ENCODE assay signal across 2 cellular contexts in the genomic region with DNA sequence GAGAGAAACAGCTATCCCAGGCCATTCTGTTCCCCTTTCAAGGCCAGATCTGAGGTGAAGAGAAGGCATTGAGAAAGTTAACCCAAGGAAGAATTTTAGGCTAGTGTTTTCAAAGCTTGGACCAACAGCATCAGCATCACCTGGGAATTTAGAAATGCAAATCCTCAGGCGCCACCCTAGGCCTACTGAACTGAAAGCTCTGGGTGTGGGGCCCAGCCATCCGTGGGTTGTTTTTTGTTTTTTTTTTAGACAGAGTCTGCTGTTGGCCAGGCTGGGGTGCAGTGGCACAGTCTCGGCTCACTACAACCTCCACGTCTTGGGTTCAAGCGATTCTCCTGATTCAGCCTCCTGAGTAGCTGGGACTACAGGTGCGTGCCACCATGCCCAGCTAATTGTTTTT.
A peak's percentile ranks its signal among the peaks of the same experiment; 100 is the strongest.
TF ChIP-seq lines count a peak whose summit lies in the region.

No MANE protein-coding gene starts in this region.

TF ChIP-seq in HEK293, 187 proteins besides CTCF, POLR2A, EP300 and RAD21:
- no peak for TF ChIP-seq ZNF2 (tag by site-specific recombination; IDR thresholded peaks at IDR 0.05)
- peak; percentile 30; the same call in 1 of the 2 replicates for TF ChIP-seq ZFHX2 (tag by site-specific recombination; conservative IDR thresholded peaks at IDR 0.05)

TF ChIP-seq in H1, 55 proteins besides CTCF, POLR2A, EP300 and RAD21:
- TF ChIP-seq CBX5 (IDR thresholded peaks at IDR 0.05; ENCODE audit: low read depth, low read length) (no peak), CHD1 (IDR thresholded peaks at IDR 0.05; ENCODE audit: low read depth, low read length) (no peak), SP2 (IDR thresholded peaks at IDR 0.05; ENCODE audit: low read length) (no peak), SIRT6 (IDR thresholded peaks at IDR 0.05; ENCODE audit: low read length) (no peak)
